1 cellular context compared by ENCODE assay signal in genomic region chr2:231708050-231708772, GRCh38.
TF ChIP-seq lines count a peak whose summit lies in the region.

A gene with protein sequence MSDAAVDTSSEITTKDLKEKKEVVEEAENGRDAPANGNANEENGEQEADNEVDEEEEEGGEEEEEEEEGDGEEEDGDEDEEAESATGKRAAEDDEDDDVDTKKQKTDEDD (plus strand): TSS chr2:231708525. CDS start chr2:231708707, 182 bp downstream.

TF ChIP-seq in HepG2, 621 proteins besides CTCF, POLR2A, EP300 and RAD21 (continued from another document and continues in another):
- TF ChIP-seq, protein P1, sequence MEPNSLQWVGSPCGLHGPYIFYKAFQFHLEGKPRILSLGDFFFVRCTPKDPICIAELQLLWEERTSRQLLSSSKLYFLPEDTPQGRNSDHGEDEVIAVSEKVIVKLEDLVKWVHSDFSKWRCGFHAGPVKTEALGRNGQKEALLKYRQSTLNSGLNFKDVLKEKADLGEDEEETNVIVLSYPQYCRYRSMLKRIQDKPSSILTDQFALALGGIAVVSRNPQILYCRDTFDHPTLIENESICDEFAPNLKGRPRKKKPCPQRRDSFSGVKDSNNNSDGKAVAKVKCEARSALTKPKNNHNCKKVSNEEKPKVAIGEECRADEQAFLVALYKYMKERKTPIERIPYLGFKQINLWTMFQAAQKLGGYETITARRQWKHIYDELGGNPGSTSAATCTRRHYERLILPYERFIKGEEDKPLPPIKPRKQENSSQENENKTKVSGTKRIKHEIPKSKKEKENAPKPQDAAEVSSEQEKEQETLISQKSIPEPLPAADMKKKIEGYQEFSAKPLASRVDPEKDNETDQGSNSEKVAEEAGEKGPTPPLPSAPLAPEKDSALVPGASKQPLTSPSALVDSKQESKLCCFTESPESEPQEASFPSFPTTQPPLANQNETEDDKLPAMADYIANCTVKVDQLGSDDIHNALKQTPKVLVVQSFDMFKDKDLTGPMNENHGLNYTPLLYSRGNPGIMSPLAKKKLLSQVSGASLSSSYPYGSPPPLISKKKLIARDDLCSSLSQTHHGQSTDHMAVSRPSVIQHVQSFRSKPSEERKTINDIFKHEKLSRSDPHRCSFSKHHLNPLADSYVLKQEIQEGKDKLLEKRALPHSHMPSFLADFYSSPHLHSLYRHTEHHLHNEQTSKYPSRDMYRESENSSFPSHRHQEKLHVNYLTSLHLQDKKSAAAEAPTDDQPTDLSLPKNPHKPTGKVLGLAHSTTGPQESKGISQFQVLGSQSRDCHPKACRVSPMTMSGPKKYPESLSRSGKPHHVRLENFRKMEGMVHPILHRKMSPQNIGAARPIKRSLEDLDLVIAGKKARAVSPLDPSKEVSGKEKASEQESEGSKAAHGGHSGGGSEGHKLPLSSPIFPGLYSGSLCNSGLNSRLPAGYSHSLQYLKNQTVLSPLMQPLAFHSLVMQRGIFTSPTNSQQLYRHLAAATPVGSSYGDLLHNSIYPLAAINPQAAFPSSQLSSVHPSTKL (CRISPR knock-in tag; IDR thresholded peaks at IDR 0.05), result peak; percentile 41; the same call in 1 of the 2 replicates
- TF ChIP-seq ZNF703 (CRISPR knock-in tag; IDR thresholded peaks at IDR 0.05; ENCODE audit: borderline replicate concordance), result peak; percentile 85; the same call in 1 of the 2 replicates
- 0 out of 2 replicates have a peak, but pooled peaks have one; percentile 59 for TF ChIP-seq ZNF431 (CRISPR knock-in tag; IDR thresholded peaks at IDR 0.05; ENCODE audit: borderline replicate concordance, low read depth)
- TF ChIP-seq SPEN (CRISPR knock-in tag; IDR thresholded peaks at IDR 0.05; ENCODE audit: low read depth), result peak; percentile 56; the same call in 1 of the 2 replicates
- peak; percentile 67; the same call in 1 of the 2 replicates for TF ChIP-seq HDAC6 (IDR thresholded peaks at IDR 0.05; ENCODE audit: low read depth, low read length)
- TF ChIP-seq DNMT3B (CRISPR knock-in tag; conservative IDR thresholded peaks at IDR 0.05), result peak; percentile 78; the same call in 1 of the 2 replicates
- TF ChIP-seq MEF2D (CRISPR knock-in tag; IDR thresholded peaks at IDR 0.05), result peak; percentile 37; the same call in 1 of the 2 replicates
- TF ChIP-seq MEIS2 (CRISPR knock-in tag; IDR thresholded peaks at IDR 0.05), result peak; percentile 10; the same call in 1 of the 2 replicates
- TF ChIP-seq PLRG1 (conservative IDR thresholded peaks at IDR 0.05), result no peak
- TF ChIP-seq DNMT1 (CRISPR knock-in tag; IDR thresholded peaks at IDR 0.05), result no peak
- TF ChIP-seq, protein P2, sequence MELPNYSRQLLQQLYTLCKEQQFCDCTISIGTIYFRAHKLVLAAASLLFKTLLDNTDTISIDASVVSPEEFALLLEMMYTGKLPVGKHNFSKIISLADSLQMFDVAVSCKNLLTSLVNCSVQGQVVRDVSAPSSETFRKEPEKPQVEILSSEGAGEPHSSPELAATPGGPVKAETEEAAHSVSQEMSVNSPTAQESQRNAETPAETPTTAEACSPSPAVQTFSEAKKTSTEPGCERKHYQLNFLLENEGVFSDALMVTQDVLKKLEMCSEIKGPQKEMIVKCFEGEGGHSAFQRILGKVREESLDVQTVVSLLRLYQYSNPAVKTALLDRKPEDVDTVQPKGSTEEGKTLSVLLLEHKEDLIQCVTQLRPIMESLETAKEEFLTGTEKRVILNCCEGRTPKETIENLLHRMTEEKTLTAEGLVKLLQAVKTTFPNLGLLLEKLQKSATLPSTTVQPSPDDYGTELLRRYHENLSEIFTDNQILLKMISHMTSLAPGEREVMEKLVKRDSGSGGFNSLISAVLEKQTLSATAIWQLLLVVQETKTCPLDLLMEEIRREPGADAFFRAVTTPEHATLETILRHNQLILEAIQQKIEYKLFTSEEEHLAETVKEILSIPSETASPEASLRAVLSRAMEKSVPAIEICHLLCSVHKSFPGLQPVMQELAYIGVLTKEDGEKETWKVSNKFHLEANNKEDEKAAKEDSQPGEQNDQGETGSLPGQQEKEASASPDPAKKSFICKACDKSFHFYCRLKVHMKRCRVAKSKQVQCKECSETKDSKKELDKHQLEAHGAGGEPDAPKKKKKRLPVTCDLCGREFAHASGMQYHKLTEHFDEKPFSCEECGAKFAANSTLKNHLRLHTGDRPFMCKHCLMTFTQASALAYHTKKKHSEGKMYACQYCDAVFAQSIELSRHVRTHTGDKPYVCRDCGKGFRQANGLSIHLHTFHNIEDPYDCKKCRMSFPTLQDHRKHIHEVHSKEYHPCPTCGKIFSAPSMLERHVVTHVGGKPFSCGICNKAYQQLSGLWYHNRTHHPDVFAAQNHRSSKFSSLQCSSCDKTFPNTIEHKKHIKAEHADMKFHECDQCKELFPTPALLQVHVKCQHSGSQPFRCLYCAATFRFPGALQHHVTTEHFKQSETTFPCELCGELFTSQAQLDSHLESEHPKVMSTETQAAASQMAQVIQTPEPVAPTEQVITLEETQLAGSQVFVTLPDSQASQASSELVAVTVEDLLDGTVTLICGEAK (IDR thresholded peaks at IDR 0.05), result no peak
- TF ChIP-seq, protein P2 (CRISPR knock-in tag; IDR thresholded peaks at IDR 0.05), result peak; percentile 82
- TF ChIP-seq BORCS8-MEF2B (CRISPR knock-in tag; IDR thresholded peaks at IDR 0.05), result peak; percentile 63; the same call in 1 of the 2 replicates
- TF ChIP-seq ZMYM4 (CRISPR knock-in tag; IDR thresholded peaks at IDR 0.05), result peak; percentile 95
- TF ChIP-seq ZNF709 (CRISPR knock-in tag; IDR thresholded peaks at IDR 0.05), result peak; percentile 94
- TF ChIP-seq AKNA (CRISPR knock-in tag; IDR thresholded peaks at IDR 0.05; ENCODE audit: borderline replicate concordance), result peak; percentile 84; the same call in 1 of the 2 replicates
- peak; percentile 66; the same call in 1 of the 2 replicates for TF ChIP-seq ZNF343 (CRISPR knock-in tag; IDR thresholded peaks at IDR 0.05)
- peak; percentile 71; the same call in 1 of the 2 replicates for TF ChIP-seq PCBP1 (IDR thresholded peaks at IDR 0.05; ENCODE audit: borderline replicate concordance, low read depth, low read length)
- TF ChIP-seq, protein P3, sequence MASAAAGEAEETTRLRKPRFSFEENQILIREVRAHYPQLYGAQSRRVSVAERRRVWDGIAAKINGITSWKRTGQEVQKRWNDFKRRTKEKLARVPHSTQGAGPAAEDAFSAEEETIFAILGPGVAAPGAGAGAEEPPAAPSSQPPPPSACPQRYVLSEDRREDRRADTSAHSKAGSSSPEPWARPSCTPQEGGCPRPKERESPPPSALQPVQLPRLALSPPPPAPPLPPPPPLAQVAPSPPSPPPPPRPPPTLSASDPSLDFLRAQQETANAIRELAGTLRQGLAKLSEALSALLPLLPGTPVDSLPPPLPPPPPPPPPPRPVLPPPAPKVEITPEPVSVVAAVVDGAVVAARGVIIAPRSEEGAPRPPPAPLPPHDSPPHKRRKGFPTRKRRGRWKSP (CRISPR knock-in tag; IDR thresholded peaks at IDR 0.05), result peak; percentile 88
- no peak for TF ChIP-seq ZNF598 (CRISPR knock-in tag; IDR thresholded peaks at IDR 0.05; ENCODE audit: borderline replicate concordance)
- TF ChIP-seq RARG (CRISPR knock-in tag; IDR thresholded peaks at IDR 0.05; ENCODE audit: low read depth), result no peak
- no peak for TF ChIP-seq SMC3 (IDR thresholded peaks at IDR 0.05; ENCODE audit: low read length)
- TF ChIP-seq ETV5 (CRISPR knock-in tag; IDR thresholded peaks at IDR 0.05; ENCODE audit: borderline replicate concordance), result peak; percentile 11; the same call in 1 of the 2 replicates
- TF ChIP-seq ASH2L (IDR thresholded peaks at IDR 0.05; ENCODE audit: insufficient read length, low read depth, low read length), result peak; percentile 77
- TF ChIP-seq, protein P4, sequence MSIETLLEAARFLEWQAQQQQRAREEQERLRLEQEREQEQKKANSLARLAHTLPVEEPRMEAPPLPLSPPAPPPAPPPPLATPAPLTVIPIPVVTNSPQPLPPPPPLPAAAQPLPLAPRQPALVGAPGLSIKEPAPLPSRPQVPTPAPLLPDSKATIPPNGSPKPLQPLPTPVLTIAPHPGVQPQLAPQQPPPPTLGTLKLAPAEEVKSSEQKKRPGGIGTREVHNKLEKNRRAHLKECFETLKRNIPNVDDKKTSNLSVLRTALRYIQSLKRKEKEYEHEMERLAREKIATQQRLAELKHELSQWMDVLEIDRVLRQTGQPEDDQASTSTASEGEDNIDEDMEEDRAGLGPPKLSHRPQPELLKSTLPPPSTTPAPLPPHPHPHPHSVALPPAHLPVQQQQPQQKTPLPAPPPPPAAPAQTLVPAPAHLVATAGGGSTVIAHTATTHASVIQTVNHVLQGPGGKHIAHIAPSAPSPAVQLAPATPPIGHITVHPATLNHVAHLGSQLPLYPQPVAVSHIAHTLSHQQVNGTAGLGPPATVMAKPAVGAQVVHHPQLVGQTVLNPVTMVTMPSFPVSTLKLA (IDR thresholded peaks at IDR 0.05), result peak; percentile 36
- TF ChIP-seq, protein P5, sequence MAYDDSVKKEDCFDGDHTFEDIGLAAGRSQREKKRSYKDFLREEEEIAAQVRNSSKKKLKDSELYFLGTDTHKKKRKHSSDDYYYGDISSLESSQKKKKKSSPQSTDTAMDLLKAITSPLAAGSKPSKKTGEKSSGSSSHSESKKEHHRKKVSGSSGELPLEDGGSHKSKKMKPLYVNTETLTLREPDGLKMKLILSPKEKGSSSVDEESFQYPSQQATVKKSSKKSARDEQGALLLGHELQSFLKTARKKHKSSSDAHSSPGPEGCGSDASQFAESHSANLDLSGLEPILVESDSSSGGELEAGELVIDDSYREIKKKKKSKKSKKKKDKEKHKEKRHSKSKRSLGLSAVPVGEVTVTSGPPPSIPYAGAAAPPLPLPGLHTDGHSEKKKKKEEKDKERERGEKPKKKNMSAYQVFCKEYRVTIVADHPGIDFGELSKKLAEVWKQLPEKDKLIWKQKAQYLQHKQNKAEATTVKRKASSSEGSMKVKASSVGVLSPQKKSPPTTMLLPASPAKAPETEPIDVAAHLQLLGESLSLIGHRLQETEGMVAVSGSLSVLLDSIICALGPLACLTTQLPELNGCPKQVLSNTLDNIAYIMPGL (CRISPR knock-in tag; IDR thresholded peaks at IDR 0.05; ENCODE audit: borderline replicate concordance in 1 of 2, low read depth in 1 of 2), result peak; percentile 64 to 87
- TF ChIP-seq MED8 (CRISPR knock-in tag; IDR thresholded peaks at IDR 0.05; ENCODE audit: insufficient replicate concordance), result peak; percentile 71
- 0 out of 2 replicates have a peak, but pooled peaks have one; percentile 21 for TF ChIP-seq ZNF720 (CRISPR knock-in tag; IDR thresholded peaks at IDR 0.05)
- TF ChIP-seq FOXK1 (CRISPR knock-in tag; IDR thresholded peaks at IDR 0.05; ENCODE audit: borderline replicate concordance, low read depth), result peak; percentile 20; the same call in 1 of the 2 replicates
- TF ChIP-seq ZBTB26 (CRISPR knock-in tag; IDR thresholded peaks at IDR 0.05; ENCODE audit: borderline replicate concordance), result peak; percentile 27; the same call in 1 of the 2 replicates
